In genomic region chr4:145557720-145558119, GRCh38 we compare ENCODE assay signal across 8 cellular contexts.
DNase-seq lines count a peak whose midpoint lies in the region; ATAC-seq and TF ChIP-seq lines count a peak whose summit lies in the region.

No MANE protein-coding gene starts in this region.

- H3K27me3 ChIP-seq in H9 (ENCODE audit: insufficient read depth, low read length) (no peaks in the 10 kb centered on the region), body of pancreas (no peaks in the 10 kb centered on the region)

- no peak overlapping the region for H3K56ac ChIP-seq in H9 (ENCODE audit: insufficient read length, low read depth, low read length)

- H2BK120ac ChIP-seq in H9 (ENCODE audit: low read depth, low read length, poor library complexity, severe bottlenecking) = no peak overlapping the region

- no peak overlapping the region for H3K9ac ChIP-seq in H9 (ENCODE audit: extremely low read depth, insufficient read length, low read length)

- no peak overlapping the region for H4K5ac ChIP-seq in H9 (ENCODE audit: insufficient read length, low read depth, low read length)

- H3K4me2 ChIP-seq in H9 (ENCODE audit: insufficient read depth, insufficient read length, low read length) = no peak overlapping the region

- peaks cover 0 to 5% of the 10 kb centered on the region in 2 donors for H3K36me3 ChIP-seq in body of pancreas (replicated peaks in 1 of 2; ENCODE audit: insufficient read depth in 1 of 2, low read depth in 2 of 2)

- H3K14ac ChIP-seq in H9 (ENCODE audit: insufficient read depth, low read length) = no peak overlapping the region

- TF ChIP-seq POLR2A in body of pancreas (IDR thresholded peaks at IDR 0.05) = no peak

- H4K91ac ChIP-seq in H9 (ENCODE audit: insufficient read length, low read depth, low read length) = no peak overlapping the region

- no peak overlapping the region for H3K4ac ChIP-seq in H9 (ENCODE audit: low read depth, low read length)

- no peaks in the 10 kb centered on the region for H3K9me3 ChIP-seq in H9 (ENCODE audit: control insufficient read depth, low read depth, low read length)
- no peaks in the 10 kb centered on the region for H3K9me3 ChIP-seq in body of pancreas

- 0 out of 4 replicates have a peak, but pooled peaks cover 0 to 2% of the 10 kb centered on the region in 2 experiments for H3K4me1 Mint-ChIP-seq in H9

- WGBS in H9 (ENCODE audit: extremely low coverage, insufficient read length, low lambda C conversion rate) = no CpG with 5 or more reads among the region's 3 CpGs
- 9% methylated on average over 3 of the region's 3 CpGs for WGBS in body of pancreas, 2 donors

- intact Hi-C loops in body of pancreas (cut with DNase I) = loop anchor here (5.0 kb wide), 1 partner anchor 320 kb away; no protein-coding TSS in a partner anchor

- H3K27ac ChIP-seq in H9 (ENCODE audit: insufficient read length, low read depth, low read length) (no peak overlapping the region), body of pancreas (no peak overlapping the region)

- H3K4me3 Mint-ChIP-seq in H9 = no peak overlapping the region

- H2BK12ac ChIP-seq in H9 (ENCODE audit: insufficient read length, low read depth, low read length) = no peak overlapping the region

- ATAC-seq in body of pancreas = peak; percentile 89

- no peak overlapping the region for H3K27ac Mint-ChIP-seq in H9

- no peak overlapping the region for H3K4me3 ChIP-seq in body of pancreas

- peaks cover 3 to 6% of the 10 kb centered on the region in 2 experiments; a peak in 3 of 5 replicates for H3K9me3 Mint-ChIP-seq in H9

- peak; percentile 89 for TF ChIP-seq CTCF in GM12872 (IDR thresholded peaks at IDR 0.05; ENCODE audit: insufficient read depth, low read depth, low read length)
- peak; percentile 96 for TF ChIP-seq CTCF in H9 (conservative IDR thresholded peaks at IDR 0.05)
- peak; percentile 79 to 98 (median 95) for TF ChIP-seq CTCF in body of pancreas (IDR thresholded peaks at IDR 0.05)

- H3K23me2 ChIP-seq in H9 (ENCODE audit: insufficient read length, low read depth, low read length, poor library complexity, severe bottlenecking) = no peaks in the 10 kb centered on the region

- DNase-seq in H9 (peak; percentile 73), LoVo (ENCODE audit: low spot score) (peak; percentile 35), T follicular helper cell (ENCODE audit: low read depth) (peak; percentile 4), body of pancreas (peak; percentile 65 to 69 (median 66)), inferior parietal cortex (ENCODE audit: extremely low spot score) (peak; percentile 71), cerebellar nuclear complex (lab: John Stamatoyannopoulos, UW) (no peak)
- DNase-seq in stimulated activated CD4-positive, alpha-beta T cell treated with anti-CD3 and anti-CD28 coated beads, Interleukin-2, amount 100 ng/mL, for 24 hours = peak; percentile 61 to 62

- no peaks in the 10 kb centered on the region for H3K27me3 Mint-ChIP-seq in H9 (ENCODE audit: low read depth)

- H3K79me1 ChIP-seq in H9 (ENCODE audit: insufficient read depth, low read depth, low read length, poor library complexity, severe bottlenecking) = no peaks in the 10 kb centered on the region

- peaks cover 18 to 41% (median 33%) of the 10 kb centered on the region in 3 experiments for H3K36me3 Mint-ChIP-seq in H9 (ENCODE audit: insufficient read depth in 1 of 3, low read depth in 3 of 3)

- no peak overlapping the region for H3K23ac ChIP-seq in H9 (ENCODE audit: insufficient read length, low read depth, low read length)

- no peak overlapping the region for H2BK15ac ChIP-seq in H9 (ENCODE audit: low read depth, low read length)

- no peak overlapping the region for H2BK5ac ChIP-seq in H9 (ENCODE audit: insufficient read length, low read length)

- H2AK5ac ChIP-seq in H9 (ENCODE audit: insufficient read length, low read length) = no peak overlapping the region

- H3K18ac ChIP-seq in H9 (ENCODE audit: insufficient read length, low read depth, low read length) = no peak overlapping the region

- no peaks in the 10 kb centered on the region for H3K79me2 ChIP-seq in H9 (ENCODE audit: insufficient read depth, low read length)

- H3K4me1 ChIP-seq in H9 (ENCODE audit: insufficient read depth, low read length) = no peaks in the 10 kb centered on the region
- H3K4me1 ChIP-seq in body of pancreas = no peaks in the 10 kb centered on the region

- H4K20me1 ChIP-seq in H9 (ENCODE audit: control insufficient read depth, insufficient read depth, insufficient read length) = no peaks in the 10 kb centered on the region

- no peak overlapping the region for H4K8ac ChIP-seq in H9 (replicated peaks; ENCODE audit: insufficient read length, low read depth, low read length)

- no peak overlapping the region for H2BK20ac ChIP-seq in H9 (ENCODE audit: low read depth, low read length, poor library complexity, severe bottlenecking)

- no peak overlapping the region for H3T11ph ChIP-seq in H9 (ENCODE audit: low read length)

- no peak overlapping the region for H2AFZ ChIP-seq in H9 (ENCODE audit: low read length)

Comparison
In these comparisons a context has a peak if more than half of its experiments do, and no peak if none do; other contexts are left out.
1. DNase-seq: peak in H9 (single experiment), LoVo (single experiment), T follicular helper cell (single experiment), body of pancreas (4 of 4), inferior parietal cortex (single experiment) and stimulated activated CD4-positive, alpha-beta T cell treated with anti-CD3 and anti-CD28 coated beads, Interleukin-2, amount 100 ng/mL, for 24 hours (2 of 2); none in cerebellar nuclear complex (0 of 2).
2. Peak in every context shown above with its lines, with median percentiles within 50 percentile points of each other: CTCF ChIP-seq.